In genomic region chr21:28899220-28899619, GRCh38 we compare ENCODE assay signal across 17 cellular contexts.
DNase-seq lines count a peak whose midpoint lies in the region; ATAC-seq and TF ChIP-seq lines count a peak whose summit lies in the region.
"Had no signal": no experiment of that assay in that cellular context is flagged by ENCODE, and none has a peak within 500 bp of the region (broad histone marks: within the 10 kb centered on the region; RNA-seq: fewer than 3 reads in every experiment).

No MANE protein-coding gene starts in this region.

- H3K18ac ChIP-seq in mesendoderm (ENCODE audit: low read length), result no peak overlapping the region

- no peak for DNase-seq in adipocyte (ENCODE audit: low read depth)
- DNase-seq in mesendoderm, result no peak
- no peak for DNase-seq in T1000 (lab: John Stamatoyannopoulos, UW)
- DNase-seq in NCI-H446 (lab: John Stamatoyannopoulos, UW), result no peak
- DNase-seq: C1 segment of cervical spinal cord; Calu3; CD8-positive, alpha-beta memory T cell; DMS153; Karpas-422; NCI-H1417 treated with DMSO at 0.1 percent for 48 hours; NCI-H187; NCI-H2107; SIG-M5; SK-N-SH had no signal

- TF ChIP-seq CTCF in KMS-11 (conservative IDR thresholded peaks at IDR 0.05; ENCODE audit: low read depth, low read length), result no peak

- no peak overlapping the region for H4K5ac ChIP-seq in mesendoderm (ENCODE audit: low read length)

- no peak overlapping the region for H2AK5ac ChIP-seq in mesendoderm (ENCODE audit: low read length)

- H3K4ac ChIP-seq in mesendoderm (ENCODE audit: low read depth, low read length), result no peak overlapping the region

- H3K36me3 ChIP-seq in KMS-11 (ENCODE audit: insufficient read depth) (no peaks in the 10 kb centered on the region), adipocyte (ENCODE audit: control insufficient read depth, insufficient read depth, low read length, severe bottlenecking) (no peaks in the 10 kb centered on the region), mesendoderm (ENCODE audit: control insufficient read depth, insufficient read depth, low read length) (no peaks in the 10 kb centered on the region)

- H4K20me1 ChIP-seq in KMS-11 (ENCODE audit: insufficient read depth), result no peaks in the 10 kb centered on the region

- WGBS in mesendoderm (ENCODE audit: extremely low coverage, insufficient coverage, low lambda C conversion rate), result no CpG with 5 or more reads among the region's 3 CpGs

- H3K27ac ChIP-seq in KMS-11 (no peak overlapping the region), mesendoderm (ENCODE audit: low read depth, low read length) (no peak overlapping the region)

- no peak overlapping the region for H3K9ac ChIP-seq in KMS-11
- H3K9ac ChIP-seq in adipocyte (ENCODE audit: low read length), result peak overlapping the region; percentile 62
- no peak overlapping the region for H3K9ac ChIP-seq in mesendoderm (ENCODE audit: low read length)
- H3K9ac ChIP-seq: SK-N-SH had no signal

- no peak overlapping the region for H2BK120ac ChIP-seq in mesendoderm (ENCODE audit: low read depth, low read length)

- H2BK15ac ChIP-seq in mesendoderm (replicated peaks; ENCODE audit: low read depth), result peak overlapping the region; percentile 19

- no peak overlapping the region for H2BK5ac ChIP-seq in mesendoderm (ENCODE audit: low read length)

- H2AFZ ChIP-seq in KMS-11 (ENCODE audit: low read depth), result peak overlapping the region; percentile 3; the same call in 1 of the 2 replicates

- no peak overlapping the region for H3K4me3 ChIP-seq in KMS-11 (IDR thresholded peaks at IDR 0.05; ENCODE audit: insufficient read depth, low read depth, low read length)
- H3K4me3 ChIP-seq in adipocyte (ENCODE audit: low read length), result no peak overlapping the region
- H3K4me3 ChIP-seq in mesendoderm (ENCODE audit: low read length), result no peak overlapping the region

- no peak overlapping the region for H4K8ac ChIP-seq in mesendoderm (ENCODE audit: low read depth, low read length)

- H3K79me2 ChIP-seq in KMS-11 (ENCODE audit: insufficient read depth, low read depth), result no peaks in the 10 kb centered on the region
- no peaks in the 10 kb centered on the region for H3K79me2 ChIP-seq in mesendoderm (ENCODE audit: control insufficient read depth, insufficient read depth, low read length)

- H3K23ac ChIP-seq in mesendoderm (ENCODE audit: low read length), result no peak overlapping the region

- H3K4me2 ChIP-seq in KMS-11, result no peak overlapping the region
- no peak overlapping the region for H3K4me2 ChIP-seq in mesendoderm (ENCODE audit: low read length)
- H3K4me2 ChIP-seq: SK-N-SH had no signal

- no peaks in the 10 kb centered on the region for H3K9me3 ChIP-seq in adipocyte (ENCODE audit: control insufficient read depth, low read length)
- H3K9me3 ChIP-seq: SK-N-SH had no signal

- ATAC-seq in GM18511 (IDR thresholded peaks at IDR 0.05; ENCODE audit: unreplicated experiment) (no peak), GM18498 (IDR thresholded peaks at IDR 0.05; ENCODE audit: unreplicated experiment) (no peak)

- H3K27me3 ChIP-seq in KMS-11 (ENCODE audit: insufficient read depth, low read depth) (no peaks in the 10 kb centered on the region), adipocyte (replicated peaks; ENCODE audit: control insufficient read depth, insufficient read depth, low read length) (no peaks in the 10 kb centered on the region), mesendoderm (ENCODE audit: insufficient read depth, low read length, poor library complexity) (no peaks in the 10 kb centered on the region)

- H3K56ac ChIP-seq in mesendoderm (ENCODE audit: low read length), result no peak overlapping the region

- H3K4me1 ChIP-seq in KMS-11 (ENCODE audit: low read depth, poor library complexity, severe bottlenecking) (peaks cover 9% of the 10 kb centered on the region), adipocyte (ENCODE audit: control insufficient read depth, insufficient read depth, low read length) (peaks cover 14% of the 10 kb centered on the region), mesendoderm (ENCODE audit: control insufficient read depth, low read depth, low read length) (no peaks in the 10 kb centered on the region)

- H3K79me1 ChIP-seq in mesendoderm (ENCODE audit: low read length), result no peaks in the 10 kb centered on the region
